Comparison of ENCODE assay signal across 16 cellular contexts in the genomic region with DNA sequence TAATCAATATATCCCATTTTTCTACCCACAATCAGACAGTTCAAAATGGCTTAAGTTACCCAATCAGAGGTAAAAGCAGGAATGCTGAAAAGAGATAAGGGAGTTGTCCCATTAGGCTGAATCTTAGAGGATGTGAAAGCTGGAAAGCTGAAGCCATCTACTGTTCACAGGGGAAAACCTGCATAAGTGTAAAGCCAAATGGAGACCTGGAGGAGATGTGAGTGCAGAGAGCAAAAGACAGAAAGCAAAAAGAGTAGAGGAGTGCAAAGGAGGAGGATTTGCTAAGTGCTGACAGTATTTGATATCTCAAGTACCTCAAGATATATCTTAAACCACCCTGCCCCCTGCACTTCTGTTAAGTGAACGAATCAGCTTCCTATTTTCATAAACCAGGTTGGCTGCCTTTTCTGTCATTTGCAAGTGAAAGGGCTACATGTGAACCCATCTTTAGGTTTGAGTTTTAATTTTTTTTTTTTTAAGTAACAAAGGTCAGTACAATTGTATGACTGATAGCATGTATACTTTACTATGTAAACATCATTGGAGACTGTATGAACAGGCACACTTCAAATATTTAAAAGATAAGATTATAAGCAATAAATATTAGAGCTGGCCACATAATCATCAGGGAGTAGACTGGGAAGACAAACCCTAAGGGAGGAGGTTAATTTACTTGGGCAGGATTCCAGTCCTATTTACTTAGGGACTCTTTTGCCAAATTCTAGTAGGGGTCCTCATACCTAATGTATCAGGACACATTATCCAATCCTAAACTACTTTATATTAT. TPM values are rescaled to one million over a fixed set of nuclear protein-coding genes. Genes with fewer than 3 reads are reported as not detected.
"Had no signal": no experiment of that assay in that cellular context is flagged by ENCODE, and none has a peak within 500 bp of the region (broad histone marks: within the 10 kb centered on the region; RNA-seq: fewer than 3 reads in every experiment).

No MANE protein-coding gene starts in this region.

- H3K36me3 ChIP-seq: gastroesophageal sphincter, left lung, pancreas, sigmoid colon, stomach, upper lobe of left lung had no signal

- H3K4me3 ChIP-seq: gastroesophageal sphincter, left lung, pancreas, sigmoid colon, stomach, testis, upper lobe of left lung had no signal

- ATAC-seq: activated CD8-positive, alpha-beta memory T cell treated with anti-CD3 and anti-CD28 coated beads, Interleukin-2, amount 10 ng/mL, durations not matched to agents 7 days and 5 days; gastroesophageal sphincter; left lung; naive thymus-derived CD8-positive, alpha-beta T cell had no signal

- H3K27me3 ChIP-seq: gastroesophageal sphincter, left lung, sigmoid colon, testis, upper lobe of left lung had no signal

- H3K9me3 ChIP-seq: gastroesophageal sphincter, left lung, pancreas, sigmoid colon, testis, upper lobe of left lung had no signal

- H3K27ac ChIP-seq: epithelial cell of prostate, gastroesophageal sphincter, left lung, pancreas, sigmoid colon, stomach, testis, upper lobe of left lung had no signal

- H3K4me1 ChIP-seq: gastroesophageal sphincter, left lung, sigmoid colon, testis had no signal

- DNase-seq: activated CD4-positive, alpha-beta T cell treated with anti-CD3 and anti-CD28 coated beads, Interleukin-2, amount 50 U/mL, for 48 hours; activated CD8-positive, alpha-beta memory T cell treated with anti-CD3 and anti-CD28 coated beads, Interleukin-2, amount 10 ng/mL, durations not matched to agents 7 days and 5 days; activated naive CD4-positive, alpha-beta T cell treated with anti-CD3 and anti-CD28 coated beads for 36 hours; activated T-cell treated with anti-CD3 and anti-CD28 coated beads, Interleukin-2, amount 50 U/mL, for 1 hour; islet precursor cell; naive thymus-derived CD8-positive, alpha-beta T cell; pancreas; sigmoid colon; stimulated activated CD4-positive, alpha-beta T cell treated with anti-CD3 and anti-CD28 coated beads, Interleukin-2, amount 100 ng/mL, for 24 hours; stomach; T-helper 2 cell; testis; upper lobe of left lung had no signal

RNA-seq across cellular contexts. Expression of a gene that starts 22.8 kb away (rescaled TPM):
- total RNA-seq: naive thymus-derived CD8-positive, alpha-beta T cell had no signal
- polyA plus RNA-seq: naive thymus-derived CD8-positive, alpha-beta T cell had no signal
